ENCODE assay signal across 34 cellular contexts in genomic region chr5:178984145-178985072, GRCh38. TPM values are rescaled to one million over a fixed set of nuclear protein-coding genes. Genes with fewer than 3 reads are reported as not detected.
"Had no signal": no experiment of that assay in that cellular context is flagged by ENCODE, and none has a peak within 500 bp of the region (broad histone marks: within the 10 kb centered on the region; RNA-seq: fewer than 3 reads in every experiment).

No MANE protein-coding gene starts in this region.

- DNase-seq: hypothalamus; immature natural killer cell; left ventricle myocardium inferior; midbrain; mucosa of descending colon; naive thymus-derived CD4-positive, alpha-beta T cell; nucleus accumbens; pancreas; posterior cingulate gyrus; psoas muscle; right lobe of liver; stimulated activated CD4-positive, alpha-beta T cell treated with anti-CD3 and anti-CD28 coated beads, Interleukin-12 subunit alpha, Interleukin-12 subunit beta, amount 100 ng/mL, for 4 hours; stimulated activated CD4-positive, alpha-beta T cell treated with anti-CD3 and anti-CD28 coated beads, Interleukin-15, amount 100 ng/mL, for 24 hours; stimulated activated CD4-positive, alpha-beta T cell treated with anti-CD3 and anti-CD28 coated beads, Interleukin-2, amount 100 ng/mL, for 24 hours; stimulated activated CD4-positive, alpha-beta T cell treated with anti-CD3 and anti-CD28 coated beads, Interleukin-4, amount 100 ng/mL, for 1 hour; stimulated activated naive B cell treated with anti-CD40 and anti-IgM and Interleukin-4, amounts not matched to agents 10 μg/mL and 1 μg/mL and 100 μg/mL, for 72 hours; stimulated activated naive CD8-positive, alpha-beta T cell treated with anti-CD3 and anti-CD28 coated beads, Interleukin-15, Interleukin-2, amounts not matched to agents 100 U/mL and 50 U/mL, for 24 hours; stomach; tibial artery; uterus had no signal

- H3K36me3 ChIP-seq: pancreas, right lobe of liver, suprapubic skin, thoracic aorta, uterus had no signal

- H3K4me1 ChIP-seq: left ventricle myocardium inferior, pancreas, psoas muscle, right lobe of liver, stomach, suprapubic skin, tibial artery, uterus had no signal

- H3K27ac ChIP-seq: left ventricle myocardium inferior, pancreas, psoas muscle, right lobe of liver, stomach, suprapubic skin, thoracic aorta, tibial artery, uterus had no signal

- H3K4me3 ChIP-seq: left ventricle myocardium inferior, mucosa of descending colon, pancreas, psoas muscle, right lobe of liver, smooth muscle cell, stomach, suprapubic skin, thoracic aorta, tibial artery, uterus had no signal

- H3K4me2 ChIP-seq: smooth muscle cell had no signal

- H3K27me3 ChIP-seq: pancreas, right lobe of liver, stomach, suprapubic skin, tibial artery, uterus had no signal

- H3K9me3 ChIP-seq: pancreas had no signal

- ATAC-seq: mucosa of descending colon; naive thymus-derived CD4-positive, alpha-beta T cell; pancreas; psoas muscle; right lobe of liver; stimulated activated naive B cell treated with anti-CD40 and anti-IgM and Interleukin-4, amounts not matched to agents 10 μg/mL and 1 μg/mL and 100 μg/mL, for 72 hours; stimulated activated naive CD8-positive, alpha-beta T cell treated with anti-CD3 and anti-CD28 coated beads, Interleukin-15, Interleukin-2, amounts not matched to agents 100 U/mL and 50 U/mL, for 24 hours had no signal

RNA-seq across cellular contexts. Expression of gene GRM6, which starts 10.7 kb away (rescaled TPM):
- total RNA-seq: kidney epithelial cell; left ventricle myocardium inferior; lower leg skin; lung microvascular endothelial cell; mesenteric fat pad; mucosa of descending colon; myocyte; naive thymus-derived CD4-positive, alpha-beta T cell; natural killer cell treated with Interleukin-12 subunit alpha and Interleukin-12 subunit beta and Interleukin-15 and Interleukin-18, amount 100 ng/mL, for 72 hours; osteoblast; pancreas; psoas muscle; skeletal muscle tissue; smooth muscle cell; stomach; subcutaneous adipose tissue; thoracic aorta; ureter; uterus had no signal
- polyA plus RNA-seq: immature natural killer cell; naive thymus-derived CD4-positive, alpha-beta T cell; neural cell; psoas muscle; smooth muscle cell; stomach had no signal

RNA-seq across cellular contexts. Expression of gene ZNF454, which starts 43.4 kb away (rescaled TPM):
- total RNA-seq: myocyte; natural killer cell treated with Interleukin-12 subunit alpha and Interleukin-12 subunit beta and Interleukin-15 and Interleukin-18, amount 100 ng/mL, for 72 hours; smooth muscle cell had no signal
- polyA plus RNA-seq: immature natural killer cell; naive thymus-derived CD4-positive, alpha-beta T cell had no signal
